In the genomic region with DNA sequence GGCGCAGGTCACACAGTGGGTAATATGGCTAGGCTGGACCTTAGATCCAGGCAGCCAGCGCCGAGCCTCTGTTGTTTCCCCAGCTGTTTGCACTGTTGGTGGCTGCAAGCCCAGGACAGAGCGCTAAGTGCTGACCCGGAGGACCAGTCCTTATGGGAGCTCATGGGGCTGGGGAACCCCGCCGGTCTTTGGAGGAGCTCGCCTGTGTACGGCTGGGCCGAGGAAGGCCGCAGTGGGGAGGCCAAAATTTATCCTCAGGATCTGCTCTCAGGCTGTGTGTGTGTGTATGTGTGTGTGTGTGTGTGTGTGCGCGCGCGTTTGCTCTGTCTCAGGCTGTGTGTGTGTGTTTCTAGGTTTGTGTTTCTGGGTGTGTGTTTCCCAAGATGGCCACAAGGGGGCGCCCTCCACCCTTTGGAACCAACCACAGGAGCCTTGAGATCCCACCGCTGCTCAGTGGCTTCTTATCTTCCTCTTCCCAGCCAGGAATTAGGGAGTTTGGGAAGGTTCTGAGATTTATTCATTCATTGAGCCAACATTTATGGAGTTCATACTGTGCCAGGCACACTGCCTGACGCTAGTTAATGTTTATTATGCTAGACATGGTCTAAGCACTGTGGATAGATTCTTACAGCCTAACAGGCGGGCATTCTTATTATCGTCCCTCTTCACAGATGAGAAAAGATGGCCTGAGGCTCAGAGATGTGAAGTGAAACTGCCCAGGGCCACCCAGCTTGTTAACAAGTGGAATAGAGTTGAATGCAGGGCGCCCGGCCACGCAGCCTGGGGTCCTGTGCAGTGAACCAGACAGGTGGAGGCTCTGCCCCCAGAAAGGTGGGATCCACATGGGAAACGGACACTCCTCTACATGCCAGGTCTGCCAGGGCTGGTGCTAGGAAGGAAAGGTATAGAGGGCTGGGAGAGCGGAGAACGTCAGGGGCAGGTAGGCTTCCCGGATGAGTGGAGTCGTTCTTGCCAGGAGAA, we compare ENCODE assay signal across 1 cellular context.
TF ChIP-seq lines count a peak whose summit lies in the region.

No MANE protein-coding gene starts in this region.

TF ChIP-seq in HepG2, 621 proteins besides CTCF, POLR2A, EP300 and RAD21:
- no peak for TF ChIP-seq ZNF274 (CRISPR knock-in tag; IDR thresholded peaks at IDR 0.05)
- peak; percentile 62 for TF ChIP-seq SMC3 (IDR thresholded peaks at IDR 0.05; ENCODE audit: low read length)
- peak; percentile 93 for TF ChIP-seq ZNF768 (CRISPR knock-in tag; IDR thresholded peaks at IDR 0.05)
- TF ChIP-seq, protein P1, sequence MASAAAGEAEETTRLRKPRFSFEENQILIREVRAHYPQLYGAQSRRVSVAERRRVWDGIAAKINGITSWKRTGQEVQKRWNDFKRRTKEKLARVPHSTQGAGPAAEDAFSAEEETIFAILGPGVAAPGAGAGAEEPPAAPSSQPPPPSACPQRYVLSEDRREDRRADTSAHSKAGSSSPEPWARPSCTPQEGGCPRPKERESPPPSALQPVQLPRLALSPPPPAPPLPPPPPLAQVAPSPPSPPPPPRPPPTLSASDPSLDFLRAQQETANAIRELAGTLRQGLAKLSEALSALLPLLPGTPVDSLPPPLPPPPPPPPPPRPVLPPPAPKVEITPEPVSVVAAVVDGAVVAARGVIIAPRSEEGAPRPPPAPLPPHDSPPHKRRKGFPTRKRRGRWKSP (CRISPR knock-in tag; IDR thresholded peaks at IDR 0.05): 0 out of 2 replicates have a peak, but pooled peaks have one; percentile 23
- no peak for TF ChIP-seq MBD4 (IDR thresholded peaks at IDR 0.05; ENCODE audit: borderline replicate concordance, low read length)
- no peak for TF ChIP-seq SRSF9 (IDR thresholded peaks at IDR 0.05; ENCODE audit: borderline replicate concordance, insufficient read depth, low read depth, low read length, poor library complexity, severe bottlenecking)
- no peak for TF ChIP-seq ZNF737 (CRISPR knock-in tag; IDR thresholded peaks at IDR 0.05; ENCODE audit: borderline replicate concordance)
- 0 out of 2 replicates have a peak, but pooled peaks have one; percentile 26 for TF ChIP-seq RXRA (CRISPR knock-in tag; IDR thresholded peaks at IDR 0.05)
- TF ChIP-seq, protein P2, sequence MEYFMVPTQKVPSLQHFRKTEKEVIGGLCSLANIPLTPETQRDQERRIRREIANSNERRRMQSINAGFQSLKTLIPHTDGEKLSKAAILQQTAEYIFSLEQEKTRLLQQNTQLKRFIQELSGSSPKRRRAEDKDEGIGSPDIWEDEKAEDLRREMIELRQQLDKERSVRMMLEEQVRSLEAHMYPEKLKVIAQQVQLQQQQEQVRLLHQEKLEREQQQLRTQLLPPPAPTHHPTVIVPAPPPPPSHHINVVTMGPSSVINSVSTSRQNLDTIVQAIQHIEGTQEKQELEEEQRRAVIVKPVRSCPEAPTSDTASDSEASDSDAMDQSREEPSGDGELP (IDR thresholded peaks at IDR 0.05; ENCODE audit: borderline replicate concordance, low read depth): 0 out of 2 replicates have a peak, but pooled peaks have one; percentile 20
- TF ChIP-seq, protein P3, sequence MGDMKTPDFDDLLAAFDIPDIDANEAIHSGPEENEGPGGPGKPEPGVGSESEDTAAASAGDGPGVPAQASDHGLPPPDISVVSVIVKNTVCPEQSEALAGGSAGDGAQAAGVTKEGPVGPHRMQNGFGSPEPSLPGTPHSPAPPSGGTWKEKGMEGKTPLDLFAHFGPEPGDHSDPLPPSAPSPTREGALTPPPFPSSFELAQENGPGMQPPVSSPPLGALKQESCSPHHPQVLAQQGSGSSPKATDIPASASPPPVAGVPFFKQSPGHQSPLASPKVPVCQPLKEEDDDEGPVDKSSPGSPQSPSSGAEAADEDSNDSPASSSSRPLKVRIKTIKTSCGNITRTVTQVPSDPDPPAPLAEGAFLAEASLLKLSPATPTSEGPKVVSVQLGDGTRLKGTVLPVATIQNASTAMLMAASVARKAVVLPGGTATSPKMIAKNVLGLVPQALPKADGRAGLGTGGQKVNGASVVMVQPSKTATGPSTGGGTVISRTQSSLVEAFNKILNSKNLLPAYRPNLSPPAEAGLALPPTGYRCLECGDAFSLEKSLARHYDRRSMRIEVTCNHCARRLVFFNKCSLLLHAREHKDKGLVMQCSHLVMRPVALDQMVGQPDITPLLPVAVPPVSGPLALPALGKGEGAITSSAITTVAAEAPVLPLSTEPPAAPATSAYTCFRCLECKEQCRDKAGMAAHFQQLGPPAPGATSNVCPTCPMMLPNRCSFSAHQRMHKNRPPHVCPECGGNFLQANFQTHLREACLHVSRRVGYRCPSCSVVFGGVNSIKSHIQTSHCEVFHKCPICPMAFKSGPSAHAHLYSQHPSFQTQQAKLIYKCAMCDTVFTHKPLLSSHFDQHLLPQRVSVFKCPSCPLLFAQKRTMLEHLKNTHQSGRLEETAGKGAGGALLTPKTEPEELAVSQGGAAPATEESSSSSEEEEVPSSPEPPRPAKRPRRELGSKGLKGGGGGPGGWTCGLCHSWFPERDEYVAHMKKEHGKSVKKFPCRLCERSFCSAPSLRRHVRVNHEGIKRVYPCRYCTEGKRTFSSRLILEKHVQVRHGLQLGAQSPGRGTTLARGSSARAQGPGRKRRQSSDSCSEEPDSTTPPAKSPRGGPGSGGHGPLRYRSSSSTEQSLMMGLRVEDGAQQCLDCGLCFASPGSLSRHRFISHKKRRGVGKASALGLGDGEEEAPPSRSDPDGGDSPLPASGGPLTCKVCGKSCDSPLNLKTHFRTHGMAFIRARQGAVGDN (CRISPR knock-in tag; IDR thresholded peaks at IDR 0.05): peak; percentile 38; the same call in 1 of the 2 replicates
- TF ChIP-seq STAG1 (CRISPR knock-in tag; IDR thresholded peaks at IDR 0.05): peak; percentile 42; the same call in 1 of the 2 replicates
- TF ChIP-seq, protein P4, sequence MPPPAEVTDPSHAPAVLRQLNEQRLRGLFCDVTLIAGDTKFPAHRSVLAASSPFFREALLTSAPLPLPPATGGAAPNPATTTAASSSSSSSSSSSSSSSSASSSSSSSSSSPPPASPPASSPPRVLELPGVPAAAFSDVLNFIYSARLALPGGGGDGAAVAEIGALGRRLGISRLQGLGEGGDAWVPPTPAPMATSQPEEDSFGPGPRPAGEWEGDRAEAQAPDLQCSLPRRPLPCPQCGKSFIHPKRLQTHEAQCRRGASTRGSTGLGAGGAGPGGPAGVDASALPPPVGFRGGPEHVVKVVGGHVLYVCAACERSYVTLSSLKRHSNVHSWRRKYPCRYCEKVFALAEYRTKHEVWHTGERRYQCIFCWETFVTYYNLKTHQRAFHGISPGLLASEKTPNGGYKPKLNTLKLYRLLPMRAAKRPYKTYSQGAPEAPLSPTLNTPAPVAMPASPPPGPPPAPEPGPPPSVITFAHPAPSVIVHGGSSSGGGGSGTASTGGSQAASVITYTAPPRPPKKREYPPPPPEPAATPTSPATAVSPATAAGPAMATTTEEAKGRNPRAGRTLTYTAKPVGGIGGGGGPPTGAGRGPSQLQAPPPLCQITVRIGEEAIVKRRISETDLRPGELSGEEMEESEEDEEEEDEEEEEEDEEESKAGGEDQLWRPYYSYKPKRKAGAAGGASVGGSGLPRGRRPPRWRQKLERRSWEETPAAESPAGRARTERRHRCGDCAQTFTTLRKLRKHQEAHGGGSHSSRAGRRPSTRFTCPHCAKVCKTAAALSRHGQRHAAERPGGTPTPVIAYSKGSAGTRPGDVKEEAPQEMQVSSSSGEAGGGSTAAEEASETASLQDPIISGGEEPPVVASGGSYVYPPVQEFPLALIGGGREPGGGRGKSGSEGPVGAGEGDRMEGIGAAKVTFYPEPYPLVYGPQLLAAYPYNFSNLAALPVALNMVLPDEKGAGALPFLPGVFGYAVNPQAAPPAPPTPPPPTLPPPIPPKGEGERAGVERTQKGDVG (CRISPR knock-in tag; IDR thresholded peaks at IDR 0.05; ENCODE audit: borderline replicate concordance): 0 out of 2 replicates have a peak, but pooled peaks have one; percentile 58
- TF ChIP-seq, protein P5, sequence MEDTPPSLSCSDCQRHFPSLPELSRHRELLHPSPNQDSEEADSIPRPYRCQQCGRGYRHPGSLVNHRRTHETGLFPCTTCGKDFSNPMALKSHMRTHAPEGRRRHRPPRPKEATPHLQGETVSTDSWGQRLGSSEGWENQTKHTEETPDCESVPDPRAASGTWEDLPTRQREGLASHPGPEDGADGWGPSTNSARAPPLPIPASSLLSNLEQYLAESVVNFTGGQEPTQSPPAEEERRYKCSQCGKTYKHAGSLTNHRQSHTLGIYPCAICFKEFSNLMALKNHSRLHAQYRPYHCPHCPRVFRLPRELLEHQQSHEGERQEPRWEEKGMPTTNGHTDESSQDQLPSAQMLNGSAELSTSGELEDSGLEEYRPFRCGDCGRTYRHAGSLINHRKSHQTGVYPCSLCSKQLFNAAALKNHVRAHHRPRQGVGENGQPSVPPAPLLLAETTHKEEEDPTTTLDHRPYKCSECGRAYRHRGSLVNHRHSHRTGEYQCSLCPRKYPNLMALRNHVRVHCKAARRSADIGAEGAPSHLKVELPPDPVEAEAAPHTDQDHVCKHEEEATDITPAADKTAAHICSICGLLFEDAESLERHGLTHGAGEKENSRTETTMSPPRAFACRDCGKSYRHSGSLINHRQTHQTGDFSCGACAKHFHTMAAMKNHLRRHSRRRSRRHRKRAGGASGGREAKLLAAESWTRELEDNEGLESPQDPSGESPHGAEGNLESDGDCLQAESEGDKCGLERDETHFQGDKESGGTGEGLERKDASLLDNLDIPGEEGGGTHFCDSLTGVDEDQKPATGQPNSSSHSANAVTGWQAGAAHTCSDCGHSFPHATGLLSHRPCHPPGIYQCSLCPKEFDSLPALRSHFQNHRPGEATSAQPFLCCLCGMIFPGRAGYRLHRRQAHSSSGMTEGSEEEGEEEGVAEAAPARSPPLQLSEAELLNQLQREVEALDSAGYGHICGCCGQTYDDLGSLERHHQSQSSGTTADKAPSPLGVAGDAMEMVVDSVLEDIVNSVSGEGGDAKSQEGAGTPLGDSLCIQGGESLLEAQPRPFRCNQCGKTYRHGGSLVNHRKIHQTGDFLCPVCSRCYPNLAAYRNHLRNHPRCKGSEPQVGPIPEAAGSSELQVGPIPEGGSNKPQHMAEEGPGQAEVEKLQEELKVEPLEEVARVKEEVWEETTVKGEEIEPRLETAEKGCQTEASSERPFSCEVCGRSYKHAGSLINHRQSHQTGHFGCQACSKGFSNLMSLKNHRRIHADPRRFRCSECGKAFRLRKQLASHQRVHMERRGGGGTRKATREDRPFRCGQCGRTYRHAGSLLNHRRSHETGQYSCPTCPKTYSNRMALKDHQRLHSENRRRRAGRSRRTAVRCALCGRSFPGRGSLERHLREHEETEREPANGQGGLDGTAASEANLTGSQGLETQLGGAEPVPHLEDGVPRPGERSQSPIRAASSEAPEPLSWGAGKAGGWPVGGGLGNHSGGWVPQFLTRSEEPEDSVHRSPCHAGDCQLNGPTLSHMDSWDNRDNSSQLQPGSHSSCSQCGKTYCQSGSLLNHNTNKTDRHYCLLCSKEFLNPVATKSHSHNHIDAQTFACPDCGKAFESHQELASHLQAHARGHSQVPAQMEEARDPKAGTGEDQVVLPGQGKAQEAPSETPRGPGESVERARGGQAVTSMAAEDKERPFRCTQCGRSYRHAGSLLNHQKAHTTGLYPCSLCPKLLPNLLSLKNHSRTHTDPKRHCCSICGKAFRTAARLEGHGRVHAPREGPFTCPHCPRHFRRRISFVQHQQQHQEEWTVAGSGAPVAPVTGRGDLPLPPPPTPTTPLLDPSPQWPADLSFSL (CRISPR knock-in tag; IDR thresholded peaks at IDR 0.05): peak; percentile 57; the same call in 1 of the 2 replicates
- TF ChIP-seq, protein P6, sequence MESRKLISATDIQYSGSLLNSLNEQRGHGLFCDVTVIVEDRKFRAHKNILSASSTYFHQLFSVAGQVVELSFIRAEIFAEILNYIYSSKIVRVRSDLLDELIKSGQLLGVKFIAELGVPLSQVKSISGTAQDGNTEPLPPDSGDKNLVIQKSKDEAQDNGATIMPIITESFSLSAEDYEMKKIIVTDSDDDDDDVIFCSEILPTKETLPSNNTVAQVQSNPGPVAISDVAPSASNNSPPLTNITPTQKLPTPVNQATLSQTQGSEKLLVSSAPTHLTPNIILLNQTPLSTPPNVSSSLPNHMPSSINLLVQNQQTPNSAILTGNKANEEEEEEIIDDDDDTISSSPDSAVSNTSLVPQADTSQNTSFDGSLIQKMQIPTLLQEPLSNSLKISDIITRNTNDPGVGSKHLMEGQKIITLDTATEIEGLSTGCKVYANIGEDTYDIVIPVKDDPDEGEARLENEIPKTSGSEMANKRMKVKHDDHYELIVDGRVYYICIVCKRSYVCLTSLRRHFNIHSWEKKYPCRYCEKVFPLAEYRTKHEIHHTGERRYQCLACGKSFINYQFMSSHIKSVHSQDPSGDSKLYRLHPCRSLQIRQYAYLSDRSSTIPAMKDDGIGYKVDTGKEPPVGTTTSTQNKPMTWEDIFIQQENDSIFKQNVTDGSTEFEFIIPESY (CRISPR knock-in tag; IDR thresholded peaks at IDR 0.05): peak; percentile 91
- TF ChIP-seq, protein P7, sequence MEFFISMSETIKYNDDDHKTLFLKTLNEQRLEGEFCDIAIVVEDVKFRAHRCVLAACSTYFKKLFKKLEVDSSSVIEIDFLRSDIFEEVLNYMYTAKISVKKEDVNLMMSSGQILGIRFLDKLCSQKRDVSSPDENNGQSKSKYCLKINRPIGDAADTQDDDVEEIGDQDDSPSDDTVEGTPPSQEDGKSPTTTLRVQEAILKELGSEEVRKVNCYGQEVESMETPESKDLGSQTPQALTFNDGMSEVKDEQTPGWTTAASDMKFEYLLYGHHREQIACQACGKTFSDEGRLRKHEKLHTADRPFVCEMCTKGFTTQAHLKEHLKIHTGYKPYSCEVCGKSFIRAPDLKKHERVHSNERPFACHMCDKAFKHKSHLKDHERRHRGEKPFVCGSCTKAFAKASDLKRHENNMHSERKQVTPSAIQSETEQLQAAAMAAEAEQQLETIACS (CRISPR knock-in tag; IDR thresholded peaks at IDR 0.05): peak; percentile 72
